13 cellular contexts compared by ENCODE assay signal in genomic region chr7:55021053-55021452, GRCh38. TPM values are rescaled to one million over a fixed set of nuclear protein-coding genes. Genes with fewer than 3 reads are reported as not detected.
A peak's percentile ranks its signal among the peaks of the same experiment; 100 is the strongest.
DNase-seq lines count a peak whose midpoint lies in the region; ATAC-seq, FAIRE-seq and TF ChIP-seq lines count a peak whose summit lies in the region.
"Had no signal": no experiment of that assay in that cellular context is flagged by ENCODE, and none has a peak within 500 bp of the region (broad histone marks: within the 10 kb centered on the region; RNA-seq: fewer than 3 reads in every experiment).

No MANE protein-coding gene starts in this region.

- peaks cover 73% of the 10 kb centered on the region for H3K27me3 Mint-ChIP-seq in neural crest cell (ENCODE audit: low read depth)

- peaks cover 0 to 35% (median 24%) of the 10 kb centered on the region in 7 donors for H3K27me3 ChIP-seq in heart right ventricle

- H3K36me3 ChIP-seq in heart right ventricle: peaks cover 0 to 4% (median 0%) of the 10 kb centered on the region in 9 donors
- H3K36me3 ChIP-seq: neutrophil had no signal

- peak overlapping the region in 6 of 10 donors; percentile 36 to 83 (median 48) for H3K27ac ChIP-seq in heart right ventricle
- H3K27ac ChIP-seq: KMS-11, neutrophil had no signal

- peaks cover 0 to 23% (median 15%) of the 10 kb centered on the region in 9 donors for H3K4me1 ChIP-seq in heart right ventricle

- intact Hi-C loops in heart right ventricle (cut with DNase I): loop anchor here in 7 of 10 donors (5.0 to 10.0 kb wide), 7 partner anchors 51 to 234 kb away; no protein-coding TSS in a partner anchor
- intact Hi-C loops in Right ventricle myocardium inferior (cut with DNase I): loop anchor here (5.0 kb wide), 1 partner anchor 41 kb away; no protein-coding TSS in a partner anchor

- DNase-seq in heart right ventricle (no peak), Right ventricle myocardium inferior (ENCODE audit: missing footprints) (no peak), epithelial cell of esophagus (ENCODE audit: low read depth) (peak; percentile 36), neural crest cell (ENCODE audit: low read depth, low spot score) (no peak), urothelium cell line (ENCODE audit: low spot score) (no peak), omental fat pad (ENCODE audit: low spot score) (no peak)
- DNase-seq: activated effector memory CD4-positive, alpha-beta T cell treated with anti-CD3 and anti-CD28 coated beads, Interleukin-2, amount 50 U/mL, for 16 hours; NCI-H2227 treated with DMSO at 0.1 percent for 48 hours had no signal

- no peak overlapping the region for H3K27ac Mint-ChIP-seq in neural crest cell (ENCODE audit: unreplicated experiment)

- WGBS in heart right ventricle, 2 donors: 92% methylated on average over 9 of the region's 9 CpGs

- no peaks in the 10 kb centered on the region for H3K9me3 ChIP-seq in heart right ventricle
- H3K9me3 ChIP-seq: neutrophil had no signal

- TF ChIP-seq CTCF in heart right ventricle (IDR thresholded peaks at IDR 0.05): no peak
- TF ChIP-seq CTCF in epithelial cell of esophagus (IDR thresholded peaks at IDR 0.05; ENCODE audit: insufficient read depth, low read depth, low read length, missing control alignments): no peak
- no peak for TF ChIP-seq CTCF in neural crest cell (conservative IDR thresholded peaks at IDR 0.05)
- TF ChIP-seq CTCF in omental fat pad (IDR thresholded peaks at IDR 0.05): no peak

- peak; percentile 35 for FAIRE-seq in urothelium cell line (lab: Jason Lieb, UNC)

- ATAC-seq in heart right ventricle: no peak
- ATAC-seq in Right ventricle myocardium inferior: no peak
- ATAC-seq in GM21423 (IDR thresholded peaks at IDR 0.05; ENCODE audit: unreplicated experiment): no peak
- ATAC-seq in omental fat pad (ENCODE audit: low FRiP score): no peak
- no peak for ATAC-seq in GM21737 (IDR thresholded peaks at IDR 0.05; ENCODE audit: unreplicated experiment)
- ATAC-seq: activated CD4-positive, CD25-positive, alpha-beta regulatory T cell treated with anti-CD3 and anti-CD28 coated beads, Interleukin-2, amount 50 U/mL, for 24 hours had no signal

- peak overlapping the region; percentile 67 for H3K4me3 Mint-ChIP-seq in neural crest cell

- H3K9me3 Mint-ChIP-seq in neural crest cell: no peaks in the 10 kb centered on the region

- H3K4me3 ChIP-seq in heart right ventricle (peak overlapping the region in 8 of 10 donors; percentile 6 to 95 (median 76)), epithelial cell of esophagus (ENCODE audit: low read length) (peak overlapping the region; percentile 87)

- no peaks in the 10 kb centered on the region for H3K36me3 Mint-ChIP-seq in neural crest cell (ENCODE audit: low read depth)

- H3K4me1 Mint-ChIP-seq in neural crest cell: no peaks in the 10 kb centered on the region

RNA-seq across cellular contexts. Expression of gene EGFR, which starts 2.2 kb away (rescaled TPM):
- total RNA-seq in heart right ventricle: 10 to 100 TPM in 5 of 10 donors, 1 to 10 TPM in 5; 5.0 to 13.5 (median 9.2) TPM
- polyA plus RNA-seq in heart right ventricle: 1 to 10 TPM; 1.9 to 4.2 TPM
- total RNA-seq in Right ventricle myocardium inferior: 11.4 TPM
- 2.3 and 2.6 TPM in 2 replicates for total RNA-seq in neural crest cell
- total RNA-seq in omental fat pad: 100 to 1,000 TPM in 2 of 4 donors, 10 to 100 TPM in 2; 87.2 to 124 (median 94.5) TPM
